ENCODE assay signal across 9 cellular contexts in the genomic region with DNA sequence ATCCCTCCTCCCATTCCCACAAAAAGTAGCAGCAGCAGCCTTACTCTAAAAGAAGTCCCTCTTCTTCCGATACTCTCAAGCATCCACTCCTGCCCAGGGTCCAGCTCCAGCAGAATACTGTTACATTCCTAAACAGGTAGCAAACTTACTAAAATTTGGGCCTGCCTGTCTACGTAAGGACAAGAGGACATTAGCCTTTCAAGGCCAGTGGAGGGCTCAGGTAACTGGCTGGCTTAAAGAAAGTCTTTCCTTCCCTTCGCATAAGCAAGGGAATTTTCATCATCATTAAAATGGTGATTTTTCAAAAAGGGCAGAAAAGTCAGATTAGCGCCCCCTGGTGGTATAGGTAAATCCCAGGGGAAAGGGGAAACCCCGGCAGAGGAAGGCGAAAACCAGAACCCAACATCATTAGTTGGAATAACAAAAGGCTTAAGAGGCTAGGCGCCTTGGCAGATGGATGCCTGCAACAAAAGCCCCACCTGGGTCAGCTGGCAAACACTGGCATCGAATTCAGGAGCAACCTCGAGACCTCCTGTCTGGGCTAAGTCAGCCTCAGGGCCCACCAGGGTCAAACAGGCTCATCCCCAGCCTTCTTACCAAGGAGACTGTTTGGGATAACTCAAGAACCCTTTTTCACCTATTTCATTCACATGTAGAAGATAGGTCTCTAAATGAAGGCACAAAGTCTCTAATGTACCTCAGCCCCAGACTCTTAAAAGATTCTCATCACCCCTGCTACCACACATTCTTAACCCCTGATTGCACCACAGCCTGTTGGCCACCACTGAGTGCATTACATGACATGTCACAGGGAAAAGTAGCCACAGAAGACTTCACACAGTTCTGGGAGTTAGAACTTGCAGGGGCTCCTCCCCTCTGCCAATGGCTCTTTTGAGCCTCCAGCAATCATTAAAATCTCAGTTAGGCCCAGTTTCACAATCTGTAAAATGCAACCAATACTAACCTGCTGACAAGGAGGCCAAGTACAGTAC. TPM values are rescaled to one million over a fixed set of nuclear protein-coding genes. Genes with fewer than 3 reads are reported as not detected.
DNase-seq lines count a peak whose midpoint lies in the region; ATAC-seq and TF ChIP-seq lines count a peak whose summit lies in the region.
"Had no signal": no experiment of that assay in that cellular context is flagged by ENCODE, and none has a peak within 500 bp of the region (broad histone marks: within the 10 kb centered on the region; RNA-seq: fewer than 3 reads in every experiment).

No MANE protein-coding gene starts in this region.

- no peaks in the 10 kb centered on the region for H3K9me3 ChIP-seq in trophoblast cell (ENCODE audit: insufficient read depth, low read depth, low read length)

- no peaks in the 10 kb centered on the region for H3K9me3 Mint-ChIP-seq in GM23338
- H3K9me3 Mint-ChIP-seq in activated CD8-positive, alpha-beta T cell treated with anti-CD3 and anti-CD28 coated beads for 36 hours, result no peaks in the 10 kb centered on the region

- H3K4me2 ChIP-seq in GM23338 (0 out of 2 replicates have a peak overlapping the region, but pooled peaks have one; percentile 7), trophoblast cell (ENCODE audit: low read length) (no peak overlapping the region)

- H3K79me1 ChIP-seq in trophoblast cell (ENCODE audit: low read length), result no peaks in the 10 kb centered on the region

- TF ChIP-seq CTCF in GM23338 (conservative IDR thresholded peaks at IDR 0.05; ENCODE audit: low read depth in 2 of 2), result peak; percentile 75 to 99
- TF ChIP-seq CTCF in activated CD8-positive, alpha-beta T cell treated with anti-CD3 and anti-CD28 coated beads for 36 hours (IDR thresholded peaks at IDR 0.05), result peak; percentile 97

- H3K36me3 Mint-ChIP-seq in GM23338 (ENCODE audit: low read depth), result peaks cover 28% of the 10 kb centered on the region
- H3K36me3 Mint-ChIP-seq in activated CD8-positive, alpha-beta T cell treated with anti-CD3 and anti-CD28 coated beads for 36 hours (ENCODE audit: low read depth), result peaks cover 19% of the 10 kb centered on the region

- H2BK12ac ChIP-seq in trophoblast cell (ENCODE audit: low read length), result no peak overlapping the region

- H4K8ac ChIP-seq in trophoblast cell (ENCODE audit: low read depth, low read length), result no peak overlapping the region

- DNase-seq in AG20443 (ENCODE audit: low spot score), result peak; percentile 72
- peak; percentile 95 for DNase-seq in GM23338 (ENCODE audit: low spot score)
- peak; percentile 62 for DNase-seq in NCI-H748 (lab: John Stamatoyannopoulos, UW; ENCODE audit: unreplicated experiment)
- DNase-seq in activated CD8-positive, alpha-beta T cell treated with anti-CD3 and anti-CD28 coated beads for 36 hours, result peak; percentile 61
- DNase-seq in erythroblast (lab: John Stamatoyannopoulos, UW), result peak; percentile 50 to 73
- peak; percentile 25 to 78 for DNase-seq in trophoblast cell
- DNase-seq in globus pallidus (ENCODE audit: low spot score), result no peak

- H4K20me1 ChIP-seq in GM23338 (replicated peaks; ENCODE audit: insufficient read depth), result peaks cover 41% of the 10 kb centered on the region

- H3K4me3 Mint-ChIP-seq in GM23338, result no peak overlapping the region; the same call in 2 of the 3 replicates
- H3K4me3 Mint-ChIP-seq in activated CD8-positive, alpha-beta T cell treated with anti-CD3 and anti-CD28 coated beads for 36 hours, result no peak overlapping the region

- H2AFZ ChIP-seq in GM23338 (no peak overlapping the region), trophoblast cell (ENCODE audit: insufficient read depth, low read length, poor library complexity) (no peak overlapping the region)

- H3K9ac ChIP-seq in trophoblast cell (ENCODE audit: low read length), result no peak overlapping the region

- ATAC-seq in GM23338 (peak; percentile 91), GM18511 (IDR thresholded peaks at IDR 0.05; ENCODE audit: unreplicated experiment) (no peak)
- no peak for ATAC-seq in activated CD8-positive, alpha-beta T cell treated with anti-CD3 and anti-CD28 coated beads for 36 hours

- no peak overlapping the region for H2BK5ac ChIP-seq in trophoblast cell (ENCODE audit: low read depth, low read length, poor library complexity)

- no peak overlapping the region for H4K12ac ChIP-seq in trophoblast cell (ENCODE audit: low read depth, low read length)

- CTCF ChIA-PET in activated CD8-positive, alpha-beta T cell treated with anti-CD3 and anti-CD28 coated beads for 36 hours (lab: Charles Lee), result interaction anchor here (0.7 to 5.0 kb wide), 17 partner anchors 8 to 276 kb away, joined by 3 to 61 read pairs (median 3); no protein-coding TSS in a partner anchor

- H3K23ac ChIP-seq in trophoblast cell (ENCODE audit: low read length), result no peak overlapping the region

- H3K4me1 ChIP-seq in GM23338 (ENCODE audit: insufficient read depth) (peaks cover 14% of the 10 kb centered on the region; the same call in 1 of the 2 replicates), trophoblast cell (ENCODE audit: control insufficient read depth in 1 of 2, insufficient read depth in 2 of 2, low read length in 2 of 2) (peaks cover 0 to 2% of the 10 kb centered on the region in 2 experiments)

- no CpG with 5 or more reads among the region's 9 CpGs for WGBS in trophoblast cell (ENCODE audit: extremely low coverage, insufficient coverage, insufficient read length)

- H2BK120ac ChIP-seq in trophoblast cell (ENCODE audit: insufficient read depth, low read length, poor library complexity), result no peak overlapping the region

- H4K91ac ChIP-seq in trophoblast cell (ENCODE audit: low read depth, low read length), result no peak overlapping the region

- POLR2A ChIA-PET in activated CD8-positive, alpha-beta T cell treated with anti-CD3 and anti-CD28 coated beads for 36 hours (lab: Charles Lee), result no interaction called here

- H3K27me3 Mint-ChIP-seq in GM23338 (ENCODE audit: insufficient read depth, low read depth, poor library complexity), result no peaks in the 10 kb centered on the region
- H3K27me3 Mint-ChIP-seq in activated CD8-positive, alpha-beta T cell treated with anti-CD3 and anti-CD28 coated beads for 36 hours, result no peaks in the 10 kb centered on the region

- H3K79me2 ChIP-seq in GM23338 (replicated peaks; ENCODE audit: insufficient read depth), result no peaks in the 10 kb centered on the region
- no peaks in the 10 kb centered on the region for H3K79me2 ChIP-seq in trophoblast cell (ENCODE audit: control insufficient read depth, insufficient read depth, low read length, poor library complexity)

- no peak overlapping the region for H3K18ac ChIP-seq in trophoblast cell (ENCODE audit: low read length)

- no peak overlapping the region for H3K27ac ChIP-seq in GM23338 (ENCODE audit: low read depth)
- no peak overlapping the region for H3K27ac ChIP-seq in trophoblast cell (ENCODE audit: low read depth, low read length)
- H3K27ac ChIP-seq: skin epidermis had no signal

- intact Hi-C loops in activated CD8-positive, alpha-beta T cell treated with anti-CD3 and anti-CD28 coated beads for 36 hours (cut with micrococcal nuclease), result loop anchor here (2.0 kb wide), 1 partner anchor 102 kb away; no protein-coding TSS in a partner anchor

- H3K4ac ChIP-seq in trophoblast cell (ENCODE audit: low read depth, low read length), result no peak overlapping the region

- H3K27ac Mint-ChIP-seq in GM23338, result no peak overlapping the region; the same call in 1 of the 2 replicates
- H3K27ac Mint-ChIP-seq in activated CD8-positive, alpha-beta T cell treated with anti-CD3 and anti-CD28 coated beads for 36 hours, result no peak overlapping the region

- H3K4me1 Mint-ChIP-seq in GM23338, result peaks cover 41% of the 10 kb centered on the region
- no peaks in the 10 kb centered on the region for H3K4me1 Mint-ChIP-seq in activated CD8-positive, alpha-beta T cell treated with anti-CD3 and anti-CD28 coated beads for 36 hours (ENCODE audit: low read depth)

- H3K4me3 ChIP-seq in GM23338 (no peak overlapping the region), trophoblast cell (ENCODE audit: low read depth, low read length) (no peak overlapping the region)
- H3K4me3 ChIP-seq: skin epidermis had no signal

- TF ChIP-seq POLR2A in erythroblast (IDR thresholded peaks at IDR 0.05; ENCODE audit: low read length), result no peak

- H3K27me3 ChIP-seq in GM23338 (ENCODE audit: insufficient read depth), result no peaks in the 10 kb centered on the region
- H3K27me3 ChIP-seq in trophoblast cell (ENCODE audit: insufficient read depth, low read length), result no peaks in the 10 kb centered on the region

- H3K9me2 ChIP-seq in GM23338 (ENCODE audit: insufficient read depth), result no peaks in the 10 kb centered on the region

- no peak overlapping the region for H2AK5ac ChIP-seq in trophoblast cell (ENCODE audit: low read length)

- 0 out of 2 replicates have a peak, but pooled peaks cover 5% of the 10 kb centered on the region for H3F3A ChIP-seq in GM23338 (replicated peaks; ENCODE audit: low read depth)

- H3K36me3 ChIP-seq in GM23338 (ENCODE audit: insufficient read depth) (peaks cover 6% of the 10 kb centered on the region; the same call in 1 of the 2 replicates), trophoblast cell (ENCODE audit: control insufficient read depth in 1 of 2, insufficient read depth in 2 of 2, low read length in 2 of 2) (peaks cover 9 to 18% of the 10 kb centered on the region in 2 experiments)

- no peak overlapping the region for H3K14ac ChIP-seq in trophoblast cell (ENCODE audit: low read length)

TF ChIP-seq in GM23338, 12 proteins besides CTCF, POLR2A, EP300 and RAD21 (continues in another document):
- TF ChIP-seq ZNF114 (CRISPR knock-in tag; IDR thresholded peaks at IDR 0.05), result no peak
- no peak for TF ChIP-seq EZH2phosphoT487 (IDR thresholded peaks at IDR 0.05; ENCODE audit: unreplicated experiment)

RNA-seq across cellular contexts. Expression of gene ERI3, which starts 36.7 kb away (rescaled TPM):
- total RNA-seq in GM23338 (2014; rRNA removed; shearing (Covaris generic)), result 70.1 and 92.5 TPM in 2 replicates
- polyA plus RNA-seq in GM23338 (2016; fragmentation: Nextera tagmentation; extraction: Ambion mirVana), result 56.4 and 63.0 TPM in 2 replicates
- 10 to 100 TPM; 42.3 to 43.3 TPM for total RNA-seq in activated CD8-positive, alpha-beta T cell treated with anti-CD3 and anti-CD28 coated beads for 36 hours
- polyA plus RNA-seq in trophoblast cell (2013), result 32.7 and 33.3 TPM in 2 replicates
